In genomic region chr15:84980196-84981053, GRCh38 we compare ENCODE assay signal across 1 cellular context.
TF ChIP-seq lines count a peak whose summit lies in the region.

No MANE protein-coding gene starts in this region.

TF ChIP-seq in K562, 482 proteins besides CTCF, POLR2A, EP300 and RAD21 (continued from another document and continues in another):
- TF ChIP-seq SIN3A (IDR thresholded peaks at IDR 0.05; ENCODE audit: borderline replicate concordance in 2 of 2, control insufficient read depth in 1 of 2, low read depth in 2 of 2, low read length in 2 of 2): peak; percentile 99 to 100
- TF ChIP-seq PREB (CRISPR knock-in tag; IDR thresholded peaks at IDR 0.05): peak; percentile 77; the same call in 1 of the 2 replicates
- TF ChIP-seq ZNF318 (IDR thresholded peaks at IDR 0.05; ENCODE audit: borderline replicate concordance in 1 of 2, low read depth in 1 of 2): 0 out of 4 replicates have a peak, but pooled peaks of 1 of the 2 experiments have one; percentile 17
- peak; percentile 88 for TF ChIP-seq HDAC2 (IDR thresholded peaks at IDR 0.05)
- TF ChIP-seq MAFF (IDR thresholded peaks at IDR 0.05; ENCODE audit: low read length): no peak
- TF ChIP-seq GMEB1 (CRISPR knock-in tag; IDR thresholded peaks at IDR 0.05): no peak
- TF ChIP-seq HDAC3 (IDR thresholded peaks at IDR 0.05; ENCODE audit: borderline replicate concordance, partially characterized antibody): peak; percentile 18
- TF ChIP-seq YBX1 (IDR thresholded peaks at IDR 0.05): no peak
- no peak for TF ChIP-seq MED1 (CRISPR knock-in tag; IDR thresholded peaks at IDR 0.05; ENCODE audit: borderline replicate concordance)
- TF ChIP-seq CEBPG (CRISPR knock-in tag; IDR thresholded peaks at IDR 0.05): no peak
- TF ChIP-seq CEBPG (tag; conservative IDR thresholded peaks at IDR 0.05 in 1 of 2, IDR thresholded peaks at IDR 0.05 in 1 of 2): peak in 1 of 2 experiments; percentile 12; a peak in 1 of 4 replicates
- TF ChIP-seq SREBF2 (CRISPR knock-in tag; IDR thresholded peaks at IDR 0.05): no peak
- no peak; the same call in 1 of the 2 replicates for TF ChIP-seq ETV1 (tag; conservative IDR thresholded peaks at IDR 0.05; ENCODE audit: low read depth)
- TF ChIP-seq CUX1 (CRISPR knock-in tag; IDR thresholded peaks at IDR 0.05): no peak
- TF ChIP-seq RCOR1 (IDR thresholded peaks at IDR 0.05; ENCODE audit: borderline replicate concordance in 1 of 2, low read depth in 2 of 2, low read length in 2 of 2): peak; percentile 42 to 84; a peak in 2 of 4 replicates
- no peak for TF ChIP-seq PBX2 (CRISPR knock-in tag; IDR thresholded peaks at IDR 0.05; ENCODE audit: low read depth)
- peak; percentile 29; the same call in 1 of the 2 replicates for TF ChIP-seq PBX2 (tag; conservative IDR thresholded peaks at IDR 0.05; ENCODE audit: low read depth)
- TF ChIP-seq MIER1 (IDR thresholded peaks at IDR 0.05; ENCODE audit: low read depth): 0 out of 2 replicates have a peak, but pooled peaks have one; percentile 33
- TF ChIP-seq L3MBTL2 (IDR thresholded peaks at IDR 0.05): peak; percentile 75
- TF ChIP-seq NCOA4 (IDR thresholded peaks at IDR 0.05; ENCODE audit: partially characterized antibody): no peak
- TF ChIP-seq HBP1 (CRISPR knock-in tag; IDR thresholded peaks at IDR 0.05): no peak
- TF ChIP-seq TOE1 (IDR thresholded peaks at IDR 0.05; ENCODE audit: borderline replicate concordance): peak; percentile 90
- no peak for TF ChIP-seq TOE1 (CRISPR knock-in tag; IDR thresholded peaks at IDR 0.05; ENCODE audit: borderline replicate concordance, low read depth)
- TF ChIP-seq TEAD1 (CRISPR knock-in tag; IDR thresholded peaks at IDR 0.05): peak in 1 of 2 experiments; percentile 44; a peak in 1 of 4 replicates
- peak; percentile 87 for TF ChIP-seq MAX (CRISPR knock-in tag; IDR thresholded peaks at IDR 0.05)
- TF ChIP-seq ZNF277 (CRISPR knock-in tag; IDR thresholded peaks at IDR 0.05; ENCODE audit: borderline replicate concordance): no peak
